In genomic region chr7:101328159-101328558, GRCh38 we compare ENCODE assay signal across 12 cellular contexts. TPM values are rescaled to one million over a fixed set of nuclear protein-coding genes. Genes with fewer than 3 reads are reported as not detected.
"Had no signal": no experiment of that assay in that cellular context is flagged by ENCODE, and none has a peak within 500 bp of the region (broad histone marks: within the 10 kb centered on the region; RNA-seq: fewer than 3 reads in every experiment).

No MANE protein-coding gene starts in this region.

- H3K4me3 ChIP-seq: GM23248, GM23338, HAP-1 had no signal

- ATAC-seq: GM23338, HCT116 had no signal

- H3K27ac ChIP-seq: GM23248 had no signal

- H3K4me3 Mint-ChIP-seq: GM23338, H9, HFFc6 had no signal

- H3K4me2 ChIP-seq: GM23338 had no signal

- FAIRE-seq: H1, H54 had no signal

- H3K36me3 ChIP-seq: HAP-1 had no signal

- DNase-seq: GM23248, GOT3, H7, H9, HCEC 1CT, HFFc6 had no signal

- H3K4me1 ChIP-seq: HAP-1 had no signal

- H3K27ac Mint-ChIP-seq: GM23338, H9, HFFc6 had no signal

- H3K9me3 Mint-ChIP-seq: GM23338, H9, HFFc6 had no signal

- H3K9me3 ChIP-seq: HAP-1 had no signal

RNA-seq across cellular contexts. Expression of gene COL26A1, which starts 34.5 kb away (rescaled TPM):
- total RNA-seq: GM23248, H4, HFFc6 had no signal
- polyA plus RNA-seq: GM23248 had no signal
